In genomic region chr13:113853518-113854237, GRCh38 we compare ENCODE assay signal across 13 cellular contexts. TPM values are rescaled to one million over a fixed set of nuclear protein-coding genes. Genes with fewer than 3 reads are reported as not detected.
DNase-seq lines count a peak whose midpoint lies in the region; ATAC-seq, FAIRE-seq and TF ChIP-seq lines count a peak whose summit lies in the region.
"Had no signal": no experiment of that assay in that cellular context is flagged by ENCODE, and none has a peak within 500 bp of the region (broad histone marks: within the 10 kb centered on the region; RNA-seq: fewer than 3 reads in every experiment).

No MANE protein-coding gene starts in this region.

- no peak overlapping the region for H3K27ac Mint-ChIP-seq in activated CD4-positive, alpha-beta T cell treated with anti-CD3 and anti-CD28 coated beads, Interleukin-2, amount 10 ng/mL, durations not matched to agents 7 days and 5 days
- H3K27ac Mint-ChIP-seq: B cell had no signal

- H3K9me3 ChIP-seq in BLaER1 (no peaks in the 10 kb centered on the region), Peyer's patch (no peaks in the 10 kb centered on the region), pancreas (no peaks in the 10 kb centered on the region)

- POLR2A ChIA-PET in activated CD4-positive, alpha-beta T cell treated with anti-CD3 and anti-CD28 coated beads, Interleukin-2, amount 10 ng/mL, durations not matched to agents 7 days and 5 days (lab: Charles Lee) = no interaction called here

- H3K4me1 Mint-ChIP-seq in activated CD4-positive, alpha-beta T cell treated with anti-CD3 and anti-CD28 coated beads, Interleukin-2, amount 10 ng/mL, durations not matched to agents 7 days and 5 days = peaks cover 19% of the 10 kb centered on the region

- peaks cover 85% of the 10 kb centered on the region for H4K20me1 ChIP-seq in BLaER1

- CTCF ChIA-PET in activated CD4-positive, alpha-beta T cell treated with anti-CD3 and anti-CD28 coated beads, Interleukin-2, amount 10 ng/mL, durations not matched to agents 7 days and 5 days (lab: Charles Lee) = no interaction called here

- peak in 2 of 4 donors; percentile 21 to 36 for ATAC-seq in pancreas

- H3K27me3 ChIP-seq in BLaER1 (peaks cover 24% of the 10 kb centered on the region), Peyer's patch (no peaks in the 10 kb centered on the region), pancreas (no peaks in the 10 kb centered on the region)

- intact Hi-C loops in pancreas (cut with DNase I) = no loop called here

- FAIRE-seq in pancreas (lab: Jason Lieb, UNC) = no peak
- FAIRE-seq: TTC549 had no signal

- no peak overlapping the region for H3K4me3 Mint-ChIP-seq in activated CD4-positive, alpha-beta T cell treated with anti-CD3 and anti-CD28 coated beads, Interleukin-2, amount 10 ng/mL, durations not matched to agents 7 days and 5 days
- H3K4me3 Mint-ChIP-seq: B cell had no signal

- DNase-seq in Peyer's patch (peak in 1 of 3 donors; percentile 52), fibroblast of villous mesenchyme (ENCODE audit: low read depth) (peak; percentile 95), pancreas (peak in 4 of 6 donors; percentile 11 to 54 (median 25)), NCI-H187 treated with DMSO at 0.1 percent for 48 hours (lab: John Stamatoyannopoulos, UW) (no peak), NCI-H748 treated with DMSO at 0.1 percent for 48 hours (lab: John Stamatoyannopoulos, UW) (no peak), NCI-H1436 treated with DMSO at 0.1 percent for 48 hours (lab: John Stamatoyannopoulos, UW) (no peak)
- DNase-seq in activated CD4-positive, alpha-beta T cell treated with anti-CD3 and anti-CD28 coated beads, Interleukin-2, amount 10 ng/mL, durations not matched to agents 7 days and 5 days = no peak
- DNase-seq: dermis blood vessel endothelial cell, NCI-H1930 had no signal

- H3K4me2 ChIP-seq in BLaER1 = peak overlapping the region; percentile 88

- peaks cover 26% of the 10 kb centered on the region for H3K27me3 Mint-ChIP-seq in activated CD4-positive, alpha-beta T cell treated with anti-CD3 and anti-CD28 coated beads, Interleukin-2, amount 10 ng/mL, durations not matched to agents 7 days and 5 days

- peaks cover 48% of the 10 kb centered on the region for H3K4me1 ChIP-seq in BLaER1
- peaks cover 7 to 82% (median 25%) of the 10 kb centered on the region in 4 donors for H3K4me1 ChIP-seq in Peyer's patch
- peaks cover 21 to 25% (median 24%) of the 10 kb centered on the region in 3 donors for H3K4me1 ChIP-seq in pancreas

- no peaks in the 10 kb centered on the region for H3K36me3 Mint-ChIP-seq in activated CD4-positive, alpha-beta T cell treated with anti-CD3 and anti-CD28 coated beads, Interleukin-2, amount 10 ng/mL, durations not matched to agents 7 days and 5 days (ENCODE audit: low read depth)
- H3K36me3 Mint-ChIP-seq: naive thymus-derived CD4-positive, alpha-beta T cell had no signal

- H3K27ac ChIP-seq in BLaER1 (peak overlapping the region; percentile 29; the same call in 1 of the 2 replicates), Peyer's patch (peak overlapping the region in 3 of 4 donors; percentile 20 to 73 (median 37)), pancreas (peak overlapping the region in 2 of 4 donors; percentile 3 to 16)

- H3K9me3 Mint-ChIP-seq in activated CD4-positive, alpha-beta T cell treated with anti-CD3 and anti-CD28 coated beads, Interleukin-2, amount 10 ng/mL, durations not matched to agents 7 days and 5 days = peaks cover 4% of the 10 kb centered on the region

- H3K4me3 ChIP-seq in BLaER1 (peak overlapping the region; percentile 31; the same call in 1 of the 2 replicates), Peyer's patch (no peak overlapping the region), fibroblast of villous mesenchyme (ENCODE audit: low read depth, low read length) (peak overlapping the region; percentile 12), pancreas (no peak overlapping the region)

- WGBS in pancreas, 2 donors = 63 to 66% methylated on average over 11 of the region's 11 CpGs

- TF ChIP-seq CTCF in Peyer's patch (IDR thresholded peaks at IDR 0.05) (no peak), fibroblast of villous mesenchyme (IDR thresholded peaks at IDR 0.05; ENCODE audit: insufficient read depth, low read depth, low read length) (no peak), pancreas (IDR thresholded peaks at IDR 0.05) (no peak)

- peak overlapping the region; percentile 51; the same call in 1 of the 2 replicates for H3K9ac ChIP-seq in BLaER1

- H3K36me3 ChIP-seq in BLaER1 = no peaks in the 10 kb centered on the region
- no peaks in the 10 kb centered on the region for H3K36me3 ChIP-seq in Peyer's patch
- H3K36me3 ChIP-seq in pancreas = no peaks in the 10 kb centered on the region

- no peak for TF ChIP-seq POLR2A in Peyer's patch (IDR thresholded peaks at IDR 0.05)

RNA-seq across cellular contexts. Expression of gene GAS6, which starts 10.2 kb away (rescaled TPM):
- 100 to 1,000 TPM; 132 to 226 (median 154) TPM for total RNA-seq in Peyer's patch
- 172 and 216 TPM in 2 replicates for total RNA-seq in fibroblast of villous mesenchyme
- 10 to 100 TPM; 24.3 to 68.8 (median 38.6) TPM for total RNA-seq in pancreas
- polyA plus RNA-seq in pancreas = 100 to 1,000 TPM in 1 of 2 donors, 10 to 100 TPM in 1; 98.0 to 124 TPM
- under 1 TPM; 0.82 to 0.92 TPM for total RNA-seq in activated CD4-positive, alpha-beta T cell treated with anti-CD3 and anti-CD28 coated beads, Interleukin-2, amount 10 ng/mL, durations not matched to agents 7 days and 5 days

Comparison
In these comparisons a context has a peak if more than half of its experiments do, and no peak if none do; other contexts are left out.
1. H3K4me3 ChIP-seq: peak in BLaER1 (single experiment) and fibroblast of villous mesenchyme (single experiment); none in Peyer's patch (0 of 4) and pancreas (0 of 4).
2. DNase-seq: peak in fibroblast of villous mesenchyme (single experiment) and pancreas (4 of 6); none in activated CD4-positive, alpha-beta T cell treated with anti-CD3 and anti-CD28 coated beads, Interleukin-2, amount 10 ng/mL, durations not matched to agents 7 days and 5 days (single experiment), NCI-H187 treated with DMSO at 0.1 percent for 48 hours (single experiment), NCI-H748 treated with DMSO at 0.1 percent for 48 hours (single experiment) and NCI-H1436 treated with DMSO at 0.1 percent for 48 hours (single experiment).
3. RNA of gene GAS6, which starts 10.2 kb away (total RNA-seq): 172 to 216 TPM in fibroblast of villous mesenchyme, 132 to 226 TPM in Peyer's patch and 24.3 to 68.8 TPM in pancreas; 0.82 to 0.92 TPM in activated CD4-positive, alpha-beta T cell treated with anti-CD3 and anti-CD28 coated beads, Interleukin-2, amount 10 ng/mL, durations not matched to agents 7 days and 5 days; every median in the first group is over 10 times any median in the second.